Comparison of ENCODE assay signal across 3 cellular contexts in the genomic region with DNA sequence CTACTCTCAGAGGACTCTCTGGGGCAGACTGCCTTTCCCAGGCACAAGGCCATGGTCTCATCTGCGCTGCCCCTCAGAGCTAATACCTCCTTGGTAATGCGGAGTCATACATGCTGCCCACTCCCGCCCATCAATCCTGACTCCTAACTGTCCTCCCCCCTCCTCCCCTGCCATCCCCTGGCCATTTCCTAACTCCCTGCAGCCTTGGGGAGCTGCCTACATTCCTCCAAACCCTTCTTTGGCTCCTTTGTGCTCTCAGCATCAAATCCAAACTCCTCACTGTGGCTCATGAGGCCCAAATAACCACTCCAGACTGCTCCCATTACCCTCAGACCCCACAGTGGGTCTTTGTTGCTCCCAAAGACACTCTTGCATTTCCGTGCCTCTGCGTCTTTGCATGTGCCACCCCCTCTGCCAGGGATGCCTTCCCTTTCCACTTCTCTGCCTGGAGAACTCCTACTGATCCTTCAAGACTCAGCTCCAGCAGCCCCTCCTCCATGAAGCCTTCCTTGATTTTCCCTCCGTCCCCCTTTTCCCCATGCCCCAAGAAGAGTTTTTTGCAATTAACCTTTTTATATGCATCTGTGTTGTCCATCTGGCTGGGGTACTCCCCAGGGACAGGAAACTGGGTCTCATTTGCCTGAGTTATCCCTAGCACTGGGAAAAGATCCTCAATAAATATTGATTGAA.
TF ChIP-seq lines count a peak whose summit lies in the region.

No MANE protein-coding gene starts in this region.

TF ChIP-seq in HepG2, 621 proteins besides CTCF, POLR2A, EP300 and RAD21:
- no peak for TF ChIP-seq MIER3 (CRISPR knock-in tag; IDR thresholded peaks at IDR 0.05; ENCODE audit: borderline replicate concordance)
- TF ChIP-seq KDM5B (CRISPR knock-in tag; IDR thresholded peaks at IDR 0.05; ENCODE audit: borderline replicate concordance) = no peak
- TF ChIP-seq U2AF2 (IDR thresholded peaks at IDR 0.05; ENCODE audit: low read depth, low read length) = no peak
- no peak for TF ChIP-seq PHF20 (CRISPR knock-in tag; IDR thresholded peaks at IDR 0.05)
- no peak for TF ChIP-seq ZC3H13 (CRISPR knock-in tag; IDR thresholded peaks at IDR 0.05)
- no peak for TF ChIP-seq ZNF564 (CRISPR knock-in tag; IDR thresholded peaks at IDR 0.05)
- TF ChIP-seq ZNF124 (CRISPR knock-in tag; IDR thresholded peaks at IDR 0.05) = no peak
- TF ChIP-seq ONECUT2 (CRISPR knock-in tag; IDR thresholded peaks at IDR 0.05) = no peak
- no peak for TF ChIP-seq ZNF777 (CRISPR knock-in tag; IDR thresholded peaks at IDR 0.05)
- TF ChIP-seq ZNF292 (CRISPR knock-in tag; IDR thresholded peaks at IDR 0.05; ENCODE audit: borderline replicate concordance, low read depth) = peak; percentile 64; the same call in 1 of the 2 replicates
- TF ChIP-seq, protein P1, sequence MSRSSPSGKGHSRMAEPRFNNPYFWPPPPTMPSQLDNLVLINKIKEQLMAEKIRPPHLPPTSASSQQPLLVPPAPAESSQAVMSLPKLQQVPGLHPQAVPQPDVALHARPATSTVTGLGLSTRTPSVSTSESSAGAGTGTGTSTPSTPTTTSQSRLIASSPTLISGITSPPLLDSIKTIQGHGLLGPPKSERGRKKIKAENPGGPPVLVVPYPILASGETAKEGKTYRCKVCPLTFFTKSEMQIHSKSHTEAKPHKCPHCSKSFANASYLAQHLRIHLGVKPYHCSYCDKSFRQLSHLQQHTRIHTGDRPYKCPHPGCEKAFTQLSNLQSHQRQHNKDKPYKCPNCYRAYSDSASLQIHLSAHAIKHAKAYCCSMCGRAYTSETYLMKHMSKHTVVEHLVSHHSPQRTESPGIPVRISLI (CRISPR knock-in tag; IDR thresholded peaks at IDR 0.05; ENCODE audit: borderline replicate concordance) = no peak
- no peak for TF ChIP-seq GPN1 (CRISPR knock-in tag; IDR thresholded peaks at IDR 0.05; ENCODE audit: borderline replicate concordance)
- no peak for TF ChIP-seq ZMYM2 (CRISPR knock-in tag; IDR thresholded peaks at IDR 0.05)
- TF ChIP-seq CHD4 (IDR thresholded peaks at IDR 0.05; ENCODE audit: borderline replicate concordance, low read length) = no peak
- peak; percentile 58; the same call in 1 of the 2 replicates for TF ChIP-seq ZNF263 (CRISPR knock-in tag; IDR thresholded peaks at IDR 0.05)
TF ChIP-seq in HepG2: peak in this region for 2.

TF ChIP-seq in HEK293, 187 proteins besides CTCF, POLR2A, EP300 and RAD21:
- peak; percentile 52; the same call in 1 of the 2 replicates for TF ChIP-seq ZFHX2 (tag by site-specific recombination; conservative IDR thresholded peaks at IDR 0.05)
- peak; percentile 60; the same call in 1 of the 2 replicates for TF ChIP-seq EGR2 (tag by site-specific recombination; IDR thresholded peaks at IDR 0.05; ENCODE audit: low read depth)
- TF ChIP-seq ZNF707 (tag by site-specific recombination; IDR thresholded peaks at IDR 0.05) = no peak
- no peak for TF ChIP-seq GLIS1 (tag by site-specific recombination; IDR thresholded peaks at IDR 0.05)
- no peak for TF ChIP-seq ZNF426 (tag by site-specific recombination; IDR thresholded peaks at IDR 0.05)
- no peak for TF ChIP-seq ZNF837 (tag by site-specific recombination; IDR thresholded peaks at IDR 0.05)
- TF ChIP-seq, protein P2, sequence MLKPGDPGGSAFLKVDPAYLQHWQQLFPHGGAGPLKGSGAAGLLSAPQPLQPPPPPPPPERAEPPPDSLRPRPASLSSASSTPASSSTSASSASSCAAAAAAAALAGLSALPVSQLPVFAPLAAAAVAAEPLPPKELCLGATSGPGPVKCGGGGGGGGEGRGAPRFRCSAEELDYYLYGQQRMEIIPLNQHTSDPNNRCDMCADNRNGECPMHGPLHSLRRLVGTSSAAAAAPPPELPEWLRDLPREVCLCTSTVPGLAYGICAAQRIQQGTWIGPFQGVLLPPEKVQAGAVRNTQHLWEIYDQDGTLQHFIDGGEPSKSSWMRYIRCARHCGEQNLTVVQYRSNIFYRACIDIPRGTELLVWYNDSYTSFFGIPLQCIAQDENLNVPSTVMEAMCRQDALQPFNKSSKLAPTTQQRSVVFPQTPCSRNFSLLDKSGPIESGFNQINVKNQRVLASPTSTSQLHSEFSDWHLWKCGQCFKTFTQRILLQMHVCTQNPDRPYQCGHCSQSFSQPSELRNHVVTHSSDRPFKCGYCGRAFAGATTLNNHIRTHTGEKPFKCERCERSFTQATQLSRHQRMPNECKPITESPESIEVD (tag by site-specific recombination; IDR thresholded peaks at IDR 0.05) = no peak
- TF ChIP-seq, protein P3, sequence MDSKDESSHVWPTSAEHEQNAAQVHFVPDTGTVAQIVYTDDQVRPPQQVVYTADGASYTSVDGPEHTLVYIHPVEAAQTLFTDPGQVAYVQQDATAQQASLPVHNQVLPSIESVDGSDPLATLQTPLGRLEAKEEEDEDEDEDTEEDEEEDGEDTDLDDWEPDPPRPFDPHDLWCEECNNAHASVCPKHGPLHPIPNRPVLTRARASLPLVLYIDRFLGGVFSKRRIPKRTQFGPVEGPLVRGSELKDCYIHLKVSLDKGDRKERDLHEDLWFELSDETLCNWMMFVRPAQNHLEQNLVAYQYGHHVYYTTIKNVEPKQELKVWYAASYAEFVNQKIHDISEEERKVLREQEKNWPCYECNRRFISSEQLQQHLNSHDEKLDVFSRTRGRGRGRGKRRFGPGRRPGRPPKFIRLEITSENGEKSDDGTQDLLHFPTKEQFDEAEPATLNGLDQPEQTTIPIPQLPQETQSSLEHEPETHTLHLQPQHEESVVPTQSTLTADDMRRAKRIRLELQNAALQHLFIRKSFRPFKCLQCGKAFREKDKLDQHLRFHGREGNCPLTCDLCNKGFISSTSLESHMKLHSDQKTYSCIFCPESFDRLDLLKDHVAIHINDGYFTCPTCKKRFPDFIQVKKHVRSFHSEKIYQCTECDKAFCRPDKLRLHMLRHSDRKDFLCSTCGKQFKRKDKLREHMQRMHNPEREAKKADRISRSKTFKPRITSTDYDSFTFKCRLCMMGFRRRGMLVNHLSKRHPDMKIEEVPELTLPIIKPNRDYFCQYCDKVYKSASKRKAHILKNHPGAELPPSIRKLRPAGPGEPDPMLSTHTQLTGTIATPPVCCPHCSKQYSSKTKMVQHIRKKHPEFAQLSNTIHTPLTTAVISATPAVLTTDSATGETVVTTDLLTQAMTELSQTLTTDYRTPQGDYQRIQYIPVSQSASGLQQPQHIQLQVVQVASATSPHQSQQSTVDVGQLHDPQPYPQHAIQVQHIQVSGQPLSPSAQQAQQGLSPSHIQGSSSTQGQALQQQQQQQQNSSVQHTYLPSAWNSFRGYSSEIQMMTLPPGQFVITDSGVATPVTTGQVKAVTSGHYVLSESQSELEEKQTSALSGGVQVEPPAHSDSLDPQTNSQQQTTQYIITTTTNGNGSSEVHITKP (tag by site-specific recombination; IDR thresholded peaks at IDR 0.05) = no peak

TF ChIP-seq in H1, 55 proteins besides CTCF, POLR2A, EP300 and RAD21:
- TF ChIP-seq CHD1 (IDR thresholded peaks at IDR 0.05; ENCODE audit: low read depth, low read length) (no peak), JUND (IDR thresholded peaks at IDR 0.05; ENCODE audit: low read length) (no peak), SIRT6 (IDR thresholded peaks at IDR 0.05; ENCODE audit: low read length) (no peak), SP1 (IDR thresholded peaks at IDR 0.05; ENCODE audit: low read depth, low read length) (no peak), EZH2 (IDR thresholded peaks at IDR 0.05; ENCODE audit: low read depth, low read length, severe bottlenecking) (no peak), TBP (IDR thresholded peaks at IDR 0.05; ENCODE audit: low read depth, low read length) (no peak), ASH2L (IDR thresholded peaks at IDR 0.05; ENCODE audit: low read length) (no peak), SIX5 (IDR thresholded peaks at IDR 0.05; ENCODE audit: low read depth, low read length) (no peak), SIN3A (conservative IDR thresholded peaks at IDR 0.05 in 1 of 2, IDR thresholded peaks at IDR 0.05 in 1 of 2; ENCODE audit: low read depth in 1 of 2, low read length in 2 of 2) (no peak)
